In genomic region chr20:34514897-34515483, GRCh38 we compare ENCODE assay signal across 8 cellular contexts. TPM values are rescaled to one million over a fixed set of nuclear protein-coding genes. Genes with fewer than 3 reads are reported as not detected.
DNase-seq lines count a peak whose midpoint lies in the region; ATAC-seq, FAIRE-seq and TF ChIP-seq lines count a peak whose summit lies in the region.

No MANE protein-coding gene starts in this region.

- TF ChIP-seq EP300 in suprapubic skin (IDR thresholded peaks at IDR 0.05): no peak

- H3K9ac ChIP-seq in kidney (ENCODE audit: low read length in 2 of 2): peak overlapping the region; percentile 56 to 65

- H3K4me3 ChIP-seq in kidney (ENCODE audit: low read length in 2 of 2) (peak overlapping the region; percentile 79 to 93), suprapubic skin (peak overlapping the region; percentile 91)

- no peak for TF ChIP-seq POLR2A in suprapubic skin (IDR thresholded peaks at IDR 0.05)

- TF ChIP-seq CTCF in kidney (IDR thresholded peaks at IDR 0.05; ENCODE audit: borderline replicate concordance, extremely low read depth, insufficient read depth) (no peak), suprapubic skin (IDR thresholded peaks at IDR 0.05) (no peak)

- H3K36me3 ChIP-seq in kidney (ENCODE audit: control insufficient read depth in 1 of 2, insufficient read depth in 2 of 2, low read length in 2 of 2) (no peaks in the 10 kb centered on the region), suprapubic skin (peaks cover 12% of the 10 kb centered on the region)

- no peak for ATAC-seq in HG03442 (IDR thresholded peaks at IDR 0.05; ENCODE audit: unreplicated experiment)

- H3K27me3 ChIP-seq in suprapubic skin: no peaks in the 10 kb centered on the region

- peak overlapping the region; percentile 92 for H3K4me3 Mint-ChIP-seq in T-helper 2 cell treated with Interferon-gamma antibody and Interleukin-4, amounts not matched to agents 5 μg/mL and 100 μg/mL, for 36 hours
- H3K4me3 Mint-ChIP-seq in activated naive CD8-positive, alpha-beta T cell treated with anti-CD3 and anti-CD28 coated beads for 36 hours: peak overlapping the region; percentile 99

- peaks cover 23% of the 10 kb centered on the region for H3K4me1 Mint-ChIP-seq in T-helper 2 cell treated with Interferon-gamma antibody and Interleukin-4, amounts not matched to agents 5 μg/mL and 100 μg/mL, for 36 hours (ENCODE audit: low read depth)
- peaks cover 32% of the 10 kb centered on the region for H3K4me1 Mint-ChIP-seq in activated naive CD8-positive, alpha-beta T cell treated with anti-CD3 and anti-CD28 coated beads for 36 hours

- H3K27ac Mint-ChIP-seq in T-helper 2 cell treated with Interferon-gamma antibody and Interleukin-4, amounts not matched to agents 5 μg/mL and 100 μg/mL, for 36 hours: peak overlapping the region; percentile 96
- peak overlapping the region; percentile 95 for H3K27ac Mint-ChIP-seq in activated naive CD8-positive, alpha-beta T cell treated with anti-CD3 and anti-CD28 coated beads for 36 hours

- peaks cover 16 to 27% of the 10 kb centered on the region in 2 donors for H3K4me1 ChIP-seq in kidney (ENCODE audit: control insufficient read depth in 1 of 2, insufficient read depth in 1 of 2, low read depth in 1 of 2, low read length in 2 of 2)
- H3K4me1 ChIP-seq in suprapubic skin: peaks cover 50% of the 10 kb centered on the region

- no peaks in the 10 kb centered on the region for H3K27me3 Mint-ChIP-seq in T-helper 2 cell treated with Interferon-gamma antibody and Interleukin-4, amounts not matched to agents 5 μg/mL and 100 μg/mL, for 36 hours (ENCODE audit: low read depth)
- H3K27me3 Mint-ChIP-seq in activated naive CD8-positive, alpha-beta T cell treated with anti-CD3 and anti-CD28 coated beads for 36 hours: no peaks in the 10 kb centered on the region

- 39% methylated on average over 18 of the region's 19 CpGs for WGBS in suprapubic skin

- no peaks in the 10 kb centered on the region for H3K9me3 Mint-ChIP-seq in T-helper 2 cell treated with Interferon-gamma antibody and Interleukin-4, amounts not matched to agents 5 μg/mL and 100 μg/mL, for 36 hours
- no peaks in the 10 kb centered on the region for H3K9me3 Mint-ChIP-seq in activated naive CD8-positive, alpha-beta T cell treated with anti-CD3 and anti-CD28 coated beads for 36 hours

- H3K27ac ChIP-seq in kidney (ENCODE audit: low read depth in 2 of 2, low read length in 2 of 2) (peak overlapping the region; percentile 95), suprapubic skin (peak overlapping the region; percentile 98)

- FAIRE-seq in kidney (lab: Jason Lieb, UNC): no peak

- intact Hi-C loops in kidney (cut with DNase I): no loop called here

- peaks cover 16% of the 10 kb centered on the region for H3K36me3 Mint-ChIP-seq in T-helper 2 cell treated with Interferon-gamma antibody and Interleukin-4, amounts not matched to agents 5 μg/mL and 100 μg/mL, for 36 hours (ENCODE audit: low read depth)
- peaks cover 4% of the 10 kb centered on the region for H3K36me3 Mint-ChIP-seq in activated naive CD8-positive, alpha-beta T cell treated with anti-CD3 and anti-CD28 coated beads for 36 hours

- H3K9me3 ChIP-seq in kidney (ENCODE audit: control insufficient read depth in 1 of 2, low read length in 2 of 2) (no peaks in the 10 kb centered on the region), suprapubic skin (no peaks in the 10 kb centered on the region)

- DNase-seq in T-helper 2 cell treated with Interferon-gamma antibody and Interleukin-4, amounts not matched to agents 5 μg/mL and 100 μg/mL, for 36 hours (ENCODE audit: low spot score): no peak
- DNase-seq in T-helper 2 cell (no peak), kidney (no peak), suprapubic skin (ENCODE audit: low spot score in 2 of 2) (no peak), NCI-H1694 (lab: John Stamatoyannopoulos, UW) (no peak)
- no peak for DNase-seq in activated naive CD8-positive, alpha-beta T cell treated with anti-CD3 and anti-CD28 coated beads for 36 hours
- no peak for DNase-seq in stimulated activated CD4-positive, alpha-beta T cell treated with anti-CD3 and anti-CD28 coated beads, Interleukin-4, amount 100 ng/mL, for 24 hours

RNA-seq across cellular contexts. Expression of gene DYNLRB1, which starts 1.2 kb away (rescaled TPM):
- 10 to 100 TPM; 72.0 to 76.9 TPM for total RNA-seq in activated naive CD8-positive, alpha-beta T cell treated with anti-CD3 and anti-CD28 coated beads for 36 hours
- total RNA-seq in kidney (185 TPM), suprapubic skin (100 to 1,000 TPM; 143 to 270 (median 225) TPM)
- polyA plus RNA-seq in kidney (ENCODE audit: insufficient read depth, low read depth, low replicate concordance): 676 TPM

RNA-seq across cellular contexts. Expression of gene MAP1LC3A, which starts 43.5 kb away (rescaled TPM):
- total RNA-seq in activated naive CD8-positive, alpha-beta T cell treated with anti-CD3 and anti-CD28 coated beads for 36 hours: under 1 TPM; 0.62 to 0.95 TPM
- 42.5 TPM for total RNA-seq in kidney
- 153 TPM for polyA plus RNA-seq in kidney (ENCODE audit: insufficient read depth, low read depth, low replicate concordance)
- total RNA-seq in suprapubic skin: 100 to 1,000 TPM in 2 of 4 donors, 10 to 100 TPM in 2; 42.6 to 111 (median 103) TPM

Comparison
In these comparisons a context has a peak if more than half of its experiments do, and no peak if none do; other contexts are left out.
1. RNA of gene MAP1LC3A, which starts 43.5 kb away (total RNA-seq): 42.6 to 111 TPM in suprapubic skin and 42.5 TPM in kidney (single experiment); 0.62 to 0.95 TPM in activated naive CD8-positive, alpha-beta T cell treated with anti-CD3 and anti-CD28 coated beads for 36 hours; every median in the first group is over 10 times any median in the second.